ENCODE assay signal across 17 cellular contexts in genomic region chr4:62771656-62772557, GRCh38.
DNase-seq lines count a peak whose midpoint lies in the region; ATAC-seq, FAIRE-seq and TF ChIP-seq lines count a peak whose summit lies in the region.
"Had no signal": no experiment of that assay in that cellular context is flagged by ENCODE, and none has a peak within 500 bp of the region (broad histone marks: within the 10 kb centered on the region; RNA-seq: fewer than 3 reads in every experiment).

No MANE protein-coding gene starts in this region.

- H3K4me3 ChIP-seq in GM23338 (no peak overlapping the region), mesendoderm (ENCODE audit: low read length) (no peak overlapping the region)
- H3K4me3 ChIP-seq: K562 had no signal

- no peak overlapping the region for H3K56ac ChIP-seq in mesendoderm (ENCODE audit: low read length)

- H2AK5ac ChIP-seq in mesendoderm (ENCODE audit: low read length) = no peak overlapping the region

- H3K9me3 Mint-ChIP-seq in GM23338 (no peaks in the 10 kb centered on the region), WTC11 (no peaks in the 10 kb centered on the region)

- POLR2A ChIA-PET in WTC11 (lab: Charles Lee) = no interaction called here

- H3K9me2 ChIP-seq in GM23338 (ENCODE audit: insufficient read depth) = no peaks in the 10 kb centered on the region

- no peak for FAIRE-seq in D721Med (lab: Jason Lieb, UNC)
- FAIRE-seq: GM12891, K562 had no signal

- no peak overlapping the region for H3K4me2 ChIP-seq in GM23338
- H3K4me2 ChIP-seq in mesendoderm (ENCODE audit: low read length) = no peak overlapping the region

- no peaks in the 10 kb centered on the region for H3K27me3 ChIP-seq in GM23338 (ENCODE audit: insufficient read depth)
- H3K27me3 ChIP-seq in mesendoderm (ENCODE audit: insufficient read depth, low read length, poor library complexity) = no peaks in the 10 kb centered on the region

- no peak overlapping the region for H3K27ac ChIP-seq in GM23338 (ENCODE audit: low read depth)
- no peak overlapping the region for H3K27ac ChIP-seq in mesendoderm (ENCODE audit: low read depth, low read length)

- no peaks in the 10 kb centered on the region for H3F3A ChIP-seq in GM23338 (replicated peaks; ENCODE audit: low read depth)

- CTCF ChIA-PET in WTC11 (lab: Charles Lee) = no interaction called here

- H2BK120ac ChIP-seq in mesendoderm (ENCODE audit: low read depth, low read length) = no peak overlapping the region

- H3K36me3 ChIP-seq in GM23338 (ENCODE audit: insufficient read depth) (no peaks in the 10 kb centered on the region), mesendoderm (ENCODE audit: control insufficient read depth, insufficient read depth, low read length) (no peaks in the 10 kb centered on the region)

- H3K18ac ChIP-seq in mesendoderm (ENCODE audit: low read length) = no peak overlapping the region

- H3K36me3 Mint-ChIP-seq in GM23338 (ENCODE audit: low read depth) (no peaks in the 10 kb centered on the region), WTC11 (no peaks in the 10 kb centered on the region)

- H3K79me1 ChIP-seq in mesendoderm (ENCODE audit: low read length) = no peaks in the 10 kb centered on the region

- peaks cover 3% of the 10 kb centered on the region for H3K27me3 Mint-ChIP-seq in GM23338 (ENCODE audit: insufficient read depth, low read depth, poor library complexity)
- H3K27me3 Mint-ChIP-seq in WTC11 (ENCODE audit: low read depth) = no peaks in the 10 kb centered on the region
- H3K27me3 Mint-ChIP-seq: CD4-positive, alpha-beta T cell had no signal

- peak overlapping the region; percentile 83 for H2AFZ ChIP-seq in GM23338

- no peak overlapping the region for H4K8ac ChIP-seq in mesendoderm (ENCODE audit: low read depth, low read length)

- H3K9ac ChIP-seq in mesendoderm (ENCODE audit: low read length) = no peak overlapping the region

- H4K20me1 ChIP-seq in GM23338 (replicated peaks; ENCODE audit: insufficient read depth) = no peaks in the 10 kb centered on the region

- ATAC-seq in GM23338 (peak; percentile 64), WTC11 (peak; percentile 48), SK-N-SH treated with all-trans-retinoic acid at 6 μM for 48 hours (no peak)
- ATAC-seq: K562 had no signal

- no peaks in the 10 kb centered on the region for H3K4me1 ChIP-seq in GM23338 (ENCODE audit: insufficient read depth)
- no peaks in the 10 kb centered on the region for H3K4me1 ChIP-seq in mesendoderm (ENCODE audit: control insufficient read depth, low read depth, low read length)

- H3K4ac ChIP-seq in mesendoderm (ENCODE audit: low read depth, low read length) = no peak overlapping the region

- H3K27ac Mint-ChIP-seq in GM23338 (no peak overlapping the region), WTC11 (no peak overlapping the region)
- H3K27ac Mint-ChIP-seq: CD4-positive, alpha-beta T cell had no signal

- no peak overlapping the region for H4K5ac ChIP-seq in mesendoderm (ENCODE audit: low read length)

- H3K79me2 ChIP-seq in GM23338 (replicated peaks; ENCODE audit: insufficient read depth) (no peaks in the 10 kb centered on the region), mesendoderm (ENCODE audit: control insufficient read depth, insufficient read depth, low read length) (no peaks in the 10 kb centered on the region)

- no peak overlapping the region for H2BK15ac ChIP-seq in mesendoderm (replicated peaks; ENCODE audit: low read depth)

- peak; percentile 9 for DNase-seq in GM23338 (ENCODE audit: low spot score)
- DNase-seq in NCI-H774 (lab: John Stamatoyannopoulos, UW) = peak; percentile 21
- peak; percentile 11 for DNase-seq in WTC11 (ENCODE audit: low spot score)
- DNase-seq in mesendoderm = peak; percentile 0
- no peak for DNase-seq in D721Med (ENCODE audit: insufficient read length, low spot score)
- DNase-seq in activated gamma-delta T cell (lab: John Stamatoyannopoulos, UW) = no peak
- no peak for DNase-seq in COLO668 (lab: John Stamatoyannopoulos, UW; ENCODE audit: unreplicated experiment)
- DNase-seq: CD4-positive, alpha-beta T cell; NCI-H1092 treated with DMSO at 0.1 percent for 48 hours; NCI-H1694; NCI-H2081 treated with DMSO at 0.1 percent for 48 hours; NCI-H2227 treated with DMSO at 0.1 percent for 48 hours; NCI-H524 treated with DMSO at 0.1 percent for 48 hours; SIG-M5 had no signal

- H3K4me3 Mint-ChIP-seq in GM23338 (no peak overlapping the region), WTC11 (no peak overlapping the region)
- H3K4me3 Mint-ChIP-seq: CD4-positive, alpha-beta T cell had no signal

- H3K23ac ChIP-seq in mesendoderm (ENCODE audit: low read length) = no peak overlapping the region

- no peak overlapping the region for H2BK5ac ChIP-seq in mesendoderm (ENCODE audit: low read length)

- no CpG with 5 or more reads among the region's 14 CpGs for WGBS in mesendoderm (ENCODE audit: extremely low coverage, insufficient coverage, low lambda C conversion rate)

- H3K4me1 Mint-ChIP-seq in GM23338 (peaks cover 5% of the 10 kb centered on the region; the same call in 2 of the 3 replicates), WTC11 (no peaks in the 10 kb centered on the region)

- no peak for TF ChIP-seq CTCF in GM23338 (conservative IDR thresholded peaks at IDR 0.05; ENCODE audit: low read depth in 2 of 2)
- no peak for TF ChIP-seq CTCF in WTC11 (IDR thresholded peaks at IDR 0.05)
- TF ChIP-seq CTCF in D721Med (IDR thresholded peaks at IDR 0.05; ENCODE audit: insufficient read depth, missing control alignments) = no peak

TF ChIP-seq in WTC11, 78 proteins besides CTCF, POLR2A, EP300 and RAD21 (continues in another document):
- TF ChIP-seq ZNF512 (CRISPR knock-in tag; IDR thresholded peaks at IDR 0.05; ENCODE audit: borderline replicate concordance) (no peak), USF1 (CRISPR knock-in tag; IDR thresholded peaks at IDR 0.05) (no peak), MAX (CRISPR knock-in tag; IDR thresholded peaks at IDR 0.05) (no peak), ZNF138 (CRISPR knock-in tag; conservative IDR thresholded peaks at IDR 0.05) (no peak)

TF ChIP-seq in SK-N-SH treated with all-trans-retinoic acid at 6 μM for 48 hours, 23 proteins besides CTCF, POLR2A, EP300 and RAD21:
- TF ChIP-seq CSDC2 (CRISPR knock-in tag; IDR thresholded peaks at IDR 0.05) = no peak
- TF ChIP-seq BACH2 (CRISPR knock-in tag; IDR thresholded peaks at IDR 0.05; ENCODE audit: borderline replicate concordance) = no peak
- no peak for TF ChIP-seq ZFP30 (CRISPR knock-in tag; IDR thresholded peaks at IDR 0.05)
- TF ChIP-seq PPARA (CRISPR knock-in tag; IDR thresholded peaks at IDR 0.05; ENCODE audit: borderline replicate concordance) = no peak
- no peak for TF ChIP-seq POU6F1 (CRISPR knock-in tag; IDR thresholded peaks at IDR 0.05; ENCODE audit: borderline replicate concordance, low read depth)
- TF ChIP-seq ARNTL (CRISPR knock-in tag; IDR thresholded peaks at IDR 0.05; ENCODE audit: borderline replicate concordance, low read depth) = no peak
- no peak for TF ChIP-seq TCF4 (CRISPR knock-in tag; IDR thresholded peaks at IDR 0.05; ENCODE audit: borderline replicate concordance)
- TF ChIP-seq ZNF565 (CRISPR knock-in tag; conservative IDR thresholded peaks at IDR 0.05; ENCODE audit: low read depth) = no peak
- TF ChIP-seq RARB (CRISPR knock-in tag; IDR thresholded peaks at IDR 0.05) = no peak
- no peak for TF ChIP-seq ISL1 (CRISPR knock-in tag; IDR thresholded peaks at IDR 0.05)
- no peak for TF ChIP-seq CSRNP3 (CRISPR knock-in tag; IDR thresholded peaks at IDR 0.05)
- TF ChIP-seq CREB5 (CRISPR knock-in tag; IDR thresholded peaks at IDR 0.05; ENCODE audit: low read depth) = no peak
- no peak for TF ChIP-seq TOX (CRISPR knock-in tag; IDR thresholded peaks at IDR 0.05; ENCODE audit: borderline replicate concordance)
- TF ChIP-seq ZNF70 (CRISPR knock-in tag; IDR thresholded peaks at IDR 0.05) = no peak
- TF ChIP-seq ZC3H10 (CRISPR knock-in tag; IDR thresholded peaks at IDR 0.05) = no peak

Comparison
In these comparisons a context has a peak if more than half of its experiments do, and no peak if none do; other contexts are left out.
1. DNase-seq: peak in GM23338 (single experiment), NCI-H774 (single experiment), WTC11 (single experiment) and mesendoderm (single experiment); none in D721Med (single experiment), activated gamma-delta T cell (single experiment) and COLO668 (single experiment).